ENCODE assay signal across 8 cellular contexts in genomic region chr6:166862287-166862977, GRCh38.
A peak's percentile ranks its signal among the peaks of the same experiment; 100 is the strongest.
DNase-seq lines count a peak whose midpoint lies in the region; ATAC-seq, FAIRE-seq and TF ChIP-seq lines count a peak whose summit lies in the region.

No MANE protein-coding gene starts in this region.

- dilution Hi-C loops in endothelial cell of umbilical vein (cut with MboI; ENCODE audit: extremely low pct_ligation_motif_present, low sequenced_read_pairs), result no loop called here

- no peak overlapping the region for H3K27ac Mint-ChIP-seq in activated CD4-positive, alpha-beta memory T cell treated with anti-CD3 and anti-CD28 coated beads for 36 hours

- H3K36me3 Mint-ChIP-seq in activated CD4-positive, alpha-beta memory T cell treated with anti-CD3 and anti-CD28 coated beads for 36 hours, result no peaks in the 10 kb centered on the region

- no peaks in the 10 kb centered on the region for H3K9me3 ChIP-seq in endothelial cell of umbilical vein (replicated peaks; ENCODE audit: control insufficient read depth, insufficient read depth, low read length)
- no peaks in the 10 kb centered on the region for H3K9me3 ChIP-seq in muscle layer of colon (ENCODE audit: low read length)
- H3K9me3 ChIP-seq in thoracic aorta, result no peaks in the 10 kb centered on the region

- TF ChIP-seq CTCF in endothelial cell of umbilical vein (IDR thresholded peaks at IDR 0.05; ENCODE audit: extremely low read depth in 1 of 2, insufficient read depth in 1 of 2, low read depth in 1 of 2, low read length in 2 of 2), result no peak
- no peak for TF ChIP-seq CTCF in thoracic aorta (IDR thresholded peaks at IDR 0.05)

- H3K9me3 Mint-ChIP-seq in activated CD4-positive, alpha-beta memory T cell treated with anti-CD3 and anti-CD28 coated beads for 36 hours, result no peaks in the 10 kb centered on the region

- H3K4me3 ChIP-seq in endothelial cell of umbilical vein (replicated peaks in 1 of 3; ENCODE audit: insufficient read depth in 1 of 3, low read depth in 1 of 3, low read length in 3 of 3) (peak overlapping the region in 1 of 3 experiments; percentile 34), muscle layer of colon (ENCODE audit: low read depth in 1 of 2, low read length in 2 of 2) (peak overlapping the region; percentile 53 to 56), thoracic aorta (peak overlapping the region; percentile 74)

- H3K27me3 Mint-ChIP-seq in activated CD4-positive, alpha-beta memory T cell treated with anti-CD3 and anti-CD28 coated beads for 36 hours, result peaks cover 2% of the 10 kb centered on the region

- H3K4me2 ChIP-seq in endothelial cell of umbilical vein (ENCODE audit: insufficient read depth, low read length), result peak overlapping the region; percentile 32

- BruUV-seq in endothelial cell of umbilical vein (replicated peaks; lab: Mats Ljungman, UMichigan), result no TSS peak

- H3K9ac ChIP-seq in endothelial cell of umbilical vein (replicated peaks; ENCODE audit: extremely low read depth, insufficient read depth, low read length) (no peak overlapping the region), muscle layer of colon (ENCODE audit: low read length) (no peak overlapping the region)

- POLR2A ChIA-PET in activated CD4-positive, alpha-beta memory T cell treated with anti-CD3 and anti-CD28 coated beads for 36 hours (lab: Charles Lee), result no interaction called here
- POLR2A ChIA-PET in endothelial cell of umbilical vein (lab: Charles Lee), result no interaction called here

- no peak for TF ChIP-seq POLR2A in endothelial cell of umbilical vein (IDR thresholded peaks at IDR 0.05; ENCODE audit: low read depth, low read length)

- H3K4me1 ChIP-seq in endothelial cell of umbilical vein (ENCODE audit: control insufficient read depth, extremely low read depth, insufficient read depth, low read length) (no peaks in the 10 kb centered on the region), muscle layer of colon (ENCODE audit: insufficient read depth, low read length) (no peaks in the 10 kb centered on the region), thoracic aorta (ENCODE audit: control insufficient read depth in 1 of 2, low read depth in 2 of 2) (peaks cover 2 to 11% of the 10 kb centered on the region in 2 donors)

- H3K27ac ChIP-seq in endothelial cell of umbilical vein (ENCODE audit: insufficient read depth, low read depth, low read length) (no peak overlapping the region), muscle layer of colon (ENCODE audit: low read depth, low read length) (peak overlapping the region; percentile 29), thoracic aorta (no peak overlapping the region)

- H3K9me1 ChIP-seq in endothelial cell of umbilical vein (replicated peaks; ENCODE audit: control insufficient read depth, extremely low read depth, insufficient read depth, low read length), result no peaks in the 10 kb centered on the region

- H3K27me3 ChIP-seq in endothelial cell of umbilical vein (ENCODE audit: control insufficient read depth in 2 of 2, insufficient read depth in 2 of 2, low read length in 2 of 2) (peaks cover 29 to 41% of the 10 kb centered on the region in 2 experiments), muscle layer of colon (ENCODE audit: control insufficient read depth in 1 of 2, insufficient read depth in 2 of 2, low read length in 2 of 2) (peaks cover 0 to 5% of the 10 kb centered on the region in 2 donors), thoracic aorta (replicated peaks; ENCODE audit: insufficient read depth) (no peaks in the 10 kb centered on the region)

- intact Hi-C loops in activated CD4-positive, alpha-beta memory T cell treated with anti-CD3 and anti-CD28 coated beads for 36 hours (cut with micrococcal nuclease), result loop anchor here (2.0 to 5.0 kb wide), 3 partner anchors 32 to 88 kb away; no protein-coding TSS in a partner anchor
- intact Hi-C loops in endothelial cell of umbilical vein (cut with micrococcal nuclease), result no loop called here

- H2AFZ ChIP-seq in endothelial cell of umbilical vein (ENCODE audit: low read depth, low read length), result peak overlapping the region; percentile 54

- no peaks in the 10 kb centered on the region for H3K79me2 ChIP-seq in endothelial cell of umbilical vein (ENCODE audit: control insufficient read depth, insufficient read depth, low read length)

- H3K36me3 ChIP-seq in endothelial cell of umbilical vein (ENCODE audit: control insufficient read depth in 2 of 2, extremely low read depth in 1 of 2, insufficient read depth in 2 of 2, low read length in 2 of 2), result no peaks in the 10 kb centered on the region
- H3K36me3 ChIP-seq in muscle layer of colon (ENCODE audit: insufficient read depth, low read length), result no peaks in the 10 kb centered on the region
- H3K36me3 ChIP-seq in thoracic aorta, result no peaks in the 10 kb centered on the region

- CTCF ChIA-PET in activated CD4-positive, alpha-beta memory T cell treated with anti-CD3 and anti-CD28 coated beads for 36 hours (lab: Charles Lee), result interaction anchor here (0.8 to 1.7 kb wide), 5 partner anchors 78 to 257 kb away, joined by 3 to 7 read pairs (median 4); no protein-coding TSS in a partner anchor
- CTCF ChIA-PET in endothelial cell of umbilical vein (lab: Charles Lee), result interaction anchor here (1.0 to 2.1 kb wide), 3 partner anchors 10 to 127 kb away, joined by 4 to 7 read pairs (median 7); no protein-coding TSS in a partner anchor

- FAIRE-seq in endothelial cell of umbilical vein (lab: Jason Lieb, UNC), result no peak

- peak overlapping the region; percentile 75 for H3K4me3 Mint-ChIP-seq in activated CD4-positive, alpha-beta memory T cell treated with anti-CD3 and anti-CD28 coated beads for 36 hours

- H3K4me1 Mint-ChIP-seq in activated CD4-positive, alpha-beta memory T cell treated with anti-CD3 and anti-CD28 coated beads for 36 hours (ENCODE audit: low read depth), result peaks cover 6% of the 10 kb centered on the region

- no peaks in the 10 kb centered on the region for H4K20me1 ChIP-seq in endothelial cell of umbilical vein (replicated peaks; ENCODE audit: control insufficient read depth, extremely low read depth, insufficient read depth, low read length)

- DNase-seq in NCI-H1417 (lab: John Stamatoyannopoulos, UW) (peak in 2 of 3 experiments; percentile 84 to 85), NCI-H1417 treated with DMSO at 0.1 percent for 48 hours (lab: John Stamatoyannopoulos, UW) (no peak), endothelial cell of umbilical vein (ENCODE audit: low read depth, low spot score) (no peak), thoracic aorta (ENCODE audit: low spot score) (no peak), mesenteric fat pad (ENCODE audit: low spot score) (no peak)
- peak; percentile 53 for DNase-seq in activated CD4-positive, alpha-beta memory T cell treated with anti-CD3 and anti-CD28 coated beads for 36 hours

- peak; percentile 66 for ATAC-seq in HG03354 (IDR thresholded peaks at IDR 0.05; ENCODE audit: poor library complexity, severe bottlenecking, unreplicated experiment)
- ATAC-seq in thoracic aorta (ENCODE audit: insufficient number of reproducible peaks, low FRiP score, low read depth), result no peak

TF ChIP-seq in endothelial cell of umbilical vein, 7 proteins besides CTCF, POLR2A, EP300 and RAD21:
- TF ChIP-seq GATA2 (IDR thresholded peaks at IDR 0.05; ENCODE audit: insufficient read depth, insufficient read length, low read depth, low read length) (no peak), JUN (IDR thresholded peaks at IDR 0.05; ENCODE audit: borderline replicate concordance, insufficient read depth, insufficient read length, low read depth) (no peak), EZH2 (IDR thresholded peaks at IDR 0.05; ENCODE audit: borderline replicate concordance, low read depth, low read length, severe bottlenecking) (no peak), POLR2AphosphoS5 (IDR thresholded peaks at IDR 0.05; ENCODE audit: insufficient read depth, low read depth, low read length) (no peak), MAX (IDR thresholded peaks at IDR 0.05; ENCODE audit: insufficient read depth, insufficient read length) (no peak), FOS (IDR thresholded peaks at IDR 0.05; ENCODE audit: borderline replicate concordance, insufficient read depth, low read length) (no peak), MYC (IDR thresholded peaks at IDR 0.05; ENCODE audit: low read depth, low read length) (no peak)

Comparison
In these comparisons a context has a peak if more than half of its experiments do, and no peak if none do; other contexts are left out.
1. DNase-seq: peak in NCI-H1417 (2 of 3) and activated CD4-positive, alpha-beta memory T cell treated with anti-CD3 and anti-CD28 coated beads for 36 hours (single experiment); none in NCI-H1417 treated with DMSO at 0.1 percent for 48 hours (single experiment), endothelial cell of umbilical vein (single experiment), thoracic aorta (single experiment) and mesenteric fat pad (single experiment).